ENCODE assay signal across 1 cellular context in the genomic region with DNA sequence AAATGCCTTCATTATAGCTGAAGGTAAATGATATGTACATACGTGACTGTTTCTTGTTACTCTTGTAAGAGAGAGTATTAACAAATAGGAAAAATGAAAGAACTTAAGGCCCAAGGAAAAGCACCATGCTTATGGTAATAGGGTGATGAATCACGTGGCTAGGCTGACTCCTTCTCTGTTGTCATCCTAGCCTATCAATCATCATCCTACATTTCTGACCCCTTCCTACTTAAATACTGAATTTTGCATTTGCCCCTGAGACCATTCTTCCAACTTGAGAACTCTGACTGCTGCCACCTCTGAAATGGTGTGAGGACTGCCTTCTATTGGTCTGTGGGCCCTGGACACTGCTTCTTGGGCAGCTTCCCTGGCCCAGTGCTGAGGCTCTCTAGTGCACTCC.
A peak's percentile ranks its signal among the peaks of the same experiment; 100 is the strongest.
TF ChIP-seq lines count a peak whose summit lies in the region.

No MANE protein-coding gene starts in this region.

TF ChIP-seq in endothelial cell of umbilical vein, 7 proteins besides CTCF, POLR2A, EP300 and RAD21:
- TF ChIP-seq GATA2 (IDR thresholded peaks at IDR 0.05; ENCODE audit: insufficient read depth, insufficient read length, low read depth, low read length) (no peak), POLR2AphosphoS5 (IDR thresholded peaks at IDR 0.05; ENCODE audit: insufficient read depth, low read depth, low read length) (peak; percentile 38)
